ENCODE assay signal across 8 cellular contexts in genomic region chr16:28321700-28322411, GRCh38. TPM values are rescaled to one million over a fixed set of nuclear protein-coding genes. Genes with fewer than 3 reads are reported as not detected.
A peak's percentile ranks its signal among the peaks of the same experiment; 100 is the strongest.
DNase-seq lines count a peak whose midpoint lies in the region; ATAC-seq and TF ChIP-seq lines count a peak whose summit lies in the region.

No MANE protein-coding gene starts in this region.

- no peak overlapping the region for H3K4me2 ChIP-seq in MM.1S (ENCODE audit: low read depth, low read length)

- peaks cover 16% of the 10 kb centered on the region; the same call in 1 of the 2 replicates for H3K27me3 ChIP-seq in MM.1S (replicated peaks; ENCODE audit: insufficient read depth, low read length)

- no peak overlapping the region for H3K4me3 Mint-ChIP-seq in activated T-helper 1 cell treated with anti-CD3 and anti-CD28 coated beads, Interleukin-12 subunit alpha, Interleukin-12 subunit beta, Interleukin-2, Interleukin-4 antibody, amounts not matched to agents 30 ng/mL and 10 ng/mL and 1 ng/mL, durations not matched to agents 14 hours and 24 hours and 36 hours

- ATAC-seq in left ventricle myocardium superior = peak; percentile 40
- no peak for ATAC-seq in GM19395 (IDR thresholded peaks at IDR 0.05; ENCODE audit: unreplicated experiment)

- no peaks in the 10 kb centered on the region for H3K9me3 ChIP-seq in MM.1S (replicated peaks; ENCODE audit: insufficient read depth, low read length)

- intact Hi-C loops in activated T-helper 1 cell treated with anti-CD3 and anti-CD28 coated beads, Interleukin-12 subunit alpha, Interleukin-12 subunit beta, Interleukin-2, Interleukin-4 antibody, amounts not matched to agents 30 ng/mL and 10 ng/mL and 1 ng/mL, durations not matched to agents 14 hours and 24 hours and 36 hours (cut with micrococcal nuclease) = no loop called here
- intact Hi-C loops in left ventricle myocardium superior (cut with micrococcal nuclease) = no loop called here

- no peaks in the 10 kb centered on the region for H3K79me2 ChIP-seq in MM.1S (ENCODE audit: low read length)

- no peaks in the 10 kb centered on the region for H3K36me3 ChIP-seq in MM.1S (replicated peaks; ENCODE audit: insufficient read depth, low read length)

- H3K9me3 Mint-ChIP-seq in activated T-helper 1 cell treated with anti-CD3 and anti-CD28 coated beads, Interleukin-12 subunit alpha, Interleukin-12 subunit beta, Interleukin-2, Interleukin-4 antibody, amounts not matched to agents 30 ng/mL and 10 ng/mL and 1 ng/mL, durations not matched to agents 14 hours and 24 hours and 36 hours = no peaks in the 10 kb centered on the region

- no peak overlapping the region for H2AFZ ChIP-seq in MM.1S (ENCODE audit: low read length)

- no peaks in the 10 kb centered on the region for H3F3A ChIP-seq in MM.1S (ENCODE audit: insufficient read depth, low read length)

- no peaks in the 10 kb centered on the region for H4K20me1 ChIP-seq in MM.1S (ENCODE audit: insufficient read depth, low read length)

- no peaks in the 10 kb centered on the region for H3K27me3 Mint-ChIP-seq in activated T-helper 1 cell treated with anti-CD3 and anti-CD28 coated beads, Interleukin-12 subunit alpha, Interleukin-12 subunit beta, Interleukin-2, Interleukin-4 antibody, amounts not matched to agents 30 ng/mL and 10 ng/mL and 1 ng/mL, durations not matched to agents 14 hours and 24 hours and 36 hours (ENCODE audit: insufficient read depth)

- no peak overlapping the region for H3K27ac ChIP-seq in MM.1S (ENCODE audit: low read length)

- H3K9me2 ChIP-seq in MM.1S (replicated peaks; ENCODE audit: insufficient read depth, low read length) = no peaks in the 10 kb centered on the region

- H3K9ac ChIP-seq in MM.1S (ENCODE audit: low read length) = no peak overlapping the region

- H3K27ac Mint-ChIP-seq in activated T-helper 1 cell treated with anti-CD3 and anti-CD28 coated beads, Interleukin-12 subunit alpha, Interleukin-12 subunit beta, Interleukin-2, Interleukin-4 antibody, amounts not matched to agents 30 ng/mL and 10 ng/mL and 1 ng/mL, durations not matched to agents 14 hours and 24 hours and 36 hours = no peak overlapping the region

- no peaks in the 10 kb centered on the region for H3K36me3 Mint-ChIP-seq in activated T-helper 1 cell treated with anti-CD3 and anti-CD28 coated beads, Interleukin-12 subunit alpha, Interleukin-12 subunit beta, Interleukin-2, Interleukin-4 antibody, amounts not matched to agents 30 ng/mL and 10 ng/mL and 1 ng/mL, durations not matched to agents 14 hours and 24 hours and 36 hours (ENCODE audit: low read depth)

- peak; percentile 84 for DNase-seq in GM03348 (ENCODE audit: low spot score)
- DNase-seq in MM.1S = peak; percentile 41
- DNase-seq in activated T-helper 1 cell treated with anti-CD3 and anti-CD28 coated beads, Interleukin-12 subunit alpha, Interleukin-12 subunit beta, Interleukin-2, Interleukin-4 antibody, amounts not matched to agents 30 ng/mL and 10 ng/mL and 1 ng/mL, durations not matched to agents 14 hours and 24 hours and 36 hours (ENCODE audit: low spot score) = peak; percentile 25
- DNase-seq in left ventricle myocardium superior = no peak
- DNase-seq in stimulated activated CD4-positive, alpha-beta T cell treated with anti-CD3 and anti-CD28 coated beads, Interleukin-15, amount 100 ng/mL, for 48 hours (ENCODE audit: low read depth in 2 of 2) = peak; percentile 22 to 26
- no peak for DNase-seq in NCI-H1417 treated with DMSO at 0.1 percent for 48 hours (lab: John Stamatoyannopoulos, UW)
- no peak for DNase-seq in NCI-H2171 treated with DMSO at 0.1 percent for 48 hours (lab: John Stamatoyannopoulos, UW)

- H3K4me3 ChIP-seq in MM.1S (ENCODE audit: low read length) = no peak overlapping the region

- peaks cover 6% of the 10 kb centered on the region for H3K4me1 Mint-ChIP-seq in activated T-helper 1 cell treated with anti-CD3 and anti-CD28 coated beads, Interleukin-12 subunit alpha, Interleukin-12 subunit beta, Interleukin-2, Interleukin-4 antibody, amounts not matched to agents 30 ng/mL and 10 ng/mL and 1 ng/mL, durations not matched to agents 14 hours and 24 hours and 36 hours (ENCODE audit: low read depth)

- peak; percentile 86 for TF ChIP-seq CTCF in MM.1S (IDR thresholded peaks at IDR 0.05; ENCODE audit: low read length)

- H3K4me1 ChIP-seq in MM.1S (ENCODE audit: low read length) = peaks cover 9% of the 10 kb centered on the region

RNA-seq across cellular contexts. Expression of gene SBK1, which starts 29.5 kb away (rescaled TPM):
- total RNA-seq in activated T-helper 1 cell treated with anti-CD3 and anti-CD28 coated beads, Interleukin-12 subunit alpha, Interleukin-12 subunit beta, Interleukin-2, Interleukin-4 antibody, amounts not matched to agents 30 ng/mL and 10 ng/mL and 1 ng/mL, durations not matched to agents 14 hours and 24 hours and 36 hours = 0.73 and 0.80 TPM in 2 replicates
- 2.8 TPM for total RNA-seq in left ventricle myocardium superior

RNA-seq across cellular contexts. Expression of gene NPIPB6, which starts 41.5 kb away (rescaled TPM):
- total RNA-seq in activated T-helper 1 cell treated with anti-CD3 and anti-CD28 coated beads, Interleukin-12 subunit alpha, Interleukin-12 subunit beta, Interleukin-2, Interleukin-4 antibody, amounts not matched to agents 30 ng/mL and 10 ng/mL and 1 ng/mL, durations not matched to agents 14 hours and 24 hours and 36 hours = 2.6 and 4.1 TPM in 2 replicates
- total RNA-seq in left ventricle myocardium superior = 0.40 TPM

Comparison
In these comparisons a context has a peak if more than half of its experiments do, and no peak if none do; other contexts are left out.
1. DNase-seq: peak in GM03348 (single experiment), MM.1S (single experiment), activated T-helper 1 cell treated with anti-CD3 and anti-CD28 coated beads, Interleukin-12 subunit alpha, Interleukin-12 subunit beta, Interleukin-2, Interleukin-4 antibody, amounts not matched to agents 30 ng/mL and 10 ng/mL and 1 ng/mL, durations not matched to agents 14 hours and 24 hours and 36 hours (single experiment) and stimulated activated CD4-positive, alpha-beta T cell treated with anti-CD3 and anti-CD28 coated beads, Interleukin-15, amount 100 ng/mL, for 48 hours (2 of 2); none in left ventricle myocardium superior (single experiment), NCI-H1417 treated with DMSO at 0.1 percent for 48 hours (single experiment) and NCI-H2171 treated with DMSO at 0.1 percent for 48 hours (single experiment).